In the genomic region with DNA sequence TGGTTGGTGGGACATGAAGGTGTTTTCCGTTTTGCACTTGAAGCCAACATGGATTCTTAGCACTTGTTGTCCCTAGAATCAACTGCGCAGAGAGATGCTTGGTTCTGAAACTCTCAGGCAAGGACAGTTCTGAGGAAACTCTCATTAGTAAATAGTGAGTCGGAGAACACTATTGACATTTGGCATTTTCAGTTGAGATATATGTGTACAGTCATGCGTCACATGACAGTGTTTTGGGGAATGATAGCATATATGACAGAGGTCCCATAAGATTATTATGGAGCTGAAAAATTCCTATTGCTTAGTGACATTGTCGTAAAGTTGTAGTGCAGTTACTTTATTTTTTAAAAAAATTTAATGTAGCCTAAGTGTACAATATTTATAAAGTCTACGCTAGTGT, we compare ENCODE assay signal across 31 cellular contexts. TPM values are rescaled to one million over a fixed set of nuclear protein-coding genes. Genes with fewer than 3 reads are reported as not detected.
DNase-seq lines count a peak whose midpoint lies in the region; ATAC-seq and TF ChIP-seq lines count a peak whose summit lies in the region.
"Had no signal": no experiment of that assay in that cellular context is flagged by ENCODE, and none has a peak within 500 bp of the region (broad histone marks: within the 10 kb centered on the region; RNA-seq: fewer than 3 reads in every experiment).

No MANE protein-coding gene starts in this region.

- no TSS peak for BruUV-seq in IMR-90 (replicated peaks; lab: Mats Ljungman, UMichigan)

- no peaks in the 10 kb centered on the region for H3K36me3 ChIP-seq in IMR-90 (ENCODE audit: control insufficient read depth, insufficient read depth, low read length)
- H3K36me3 ChIP-seq: ascending aorta, lower lobe of right lung, neutrophil, sigmoid colon had no signal

- H3K4me3 Mint-ChIP-seq in activated T-cell treated with anti-CD3 and anti-CD28 coated beads, Interleukin-2, amount 50 U/mL, for 24 hours: no peak overlapping the region
- no peak overlapping the region for H3K4me3 Mint-ChIP-seq in stimulated activated effector memory CD8-positive, alpha-beta T cell treated with anti-CD3 and anti-CD28 coated beads, Interleukin-12 subunit alpha, Interleukin-12 subunit beta, amount 100 ng/mL, for 72 hours
- H3K4me3 Mint-ChIP-seq: H9, type B pancreatic cell had no signal

- H3K4me1 ChIP-seq in IMR-90 (ENCODE audit: control insufficient read depth, insufficient read depth, low read length): peaks cover 17% of the 10 kb centered on the region

- ATAC-seq in IMR-90 (ENCODE audit: low read depth): no peak
- no peak for ATAC-seq in stimulated activated effector memory CD8-positive, alpha-beta T cell treated with anti-CD3 and anti-CD28 coated beads, Interleukin-12 subunit alpha, Interleukin-12 subunit beta, amount 100 ng/mL, for 72 hours
- ATAC-seq: lower lobe of right lung, mucosa of descending colon had no signal

- peak overlapping the region; percentile 87 for H3K27ac Mint-ChIP-seq in activated T-cell treated with anti-CD3 and anti-CD28 coated beads, Interleukin-2, amount 50 U/mL, for 24 hours
- peak overlapping the region; percentile 87 for H3K27ac Mint-ChIP-seq in stimulated activated effector memory CD8-positive, alpha-beta T cell treated with anti-CD3 and anti-CD28 coated beads, Interleukin-12 subunit alpha, Interleukin-12 subunit beta, amount 100 ng/mL, for 72 hours
- H3K27ac Mint-ChIP-seq: H9, progenitor cell of endocrine pancreas, type B pancreatic cell had no signal

- H2BK15ac ChIP-seq in IMR-90 (ENCODE audit: low read depth, low read length): 0 out of 3 replicates have a peak overlapping the region, but pooled peaks have one; percentile 41

- H3K4ac ChIP-seq in IMR-90 (ENCODE audit: low read depth, low read length): peak overlapping the region; percentile 36; the same call in 1 of the 2 replicates

- H3K4me3 ChIP-seq in IMR-90 (ENCODE audit: insufficient read depth, low read depth, low read length): no peak overlapping the region
- H3K4me3 ChIP-seq: ascending aorta, dorsolateral prefrontal cortex, lower lobe of right lung, mucosa of descending colon, sigmoid colon had no signal

- H3K27me3 Mint-ChIP-seq in activated T-cell treated with anti-CD3 and anti-CD28 coated beads, Interleukin-2, amount 50 U/mL, for 24 hours: no peaks in the 10 kb centered on the region

- dilution Hi-C loops in IMR-90 (cut with HindIII; ENCODE audit: low sequenced_read_pairs, unreplicated experiment): no loop called here

- H4K20me1 ChIP-seq in IMR-90 (ENCODE audit: insufficient read depth, low read length): peaks cover 25% of the 10 kb centered on the region; the same call in 1 of the 2 replicates

- no peak for DNase-seq in activated T-cell treated with anti-CD3 and anti-CD28 coated beads, Interleukin-2, amount 50 U/mL, for 24 hours
- no peak for DNase-seq in activated T-cell treated with anti-CD3 and anti-CD28 coated beads, Interleukin-2, amount 50 U/mL, for 1 hour
- peak; percentile 24 for DNase-seq in IMR-90
- no peak for DNase-seq in stimulated activated effector memory CD8-positive, alpha-beta T cell treated with anti-CD3 and anti-CD28 coated beads, Interleukin-12 subunit alpha, Interleukin-12 subunit beta, amount 100 ng/mL, for 72 hours (ENCODE audit: low spot score in 2 of 2)
- no peak for DNase-seq in central memory CD4-positive, alpha-beta T cell
- no peak for DNase-seq in RKO (ENCODE audit: low spot score)
- DNase-seq in stimulated activated CD4-positive, alpha-beta T cell treated with anti-CD3 and anti-CD28 coated beads, Interleukin-4, amount 100 ng/mL, for 24 hours: no peak
- DNase-seq: activated CD4-positive, alpha-beta T cell treated with anti-CD3 and anti-CD28 coated beads, Interleukin-2, amount 50 U/mL, for 1 hour; activated CD8-positive, alpha-beta memory T cell treated with anti-CD3 and anti-CD28 coated beads, Interleukin-2, amount 50 U/mL, for 48 hours; activated gamma-delta T cell; AML-193; Calu3; cerebellar nuclear complex; dorsolateral prefrontal cortex; H9; kidney; mucosa of descending colon; NCI-H1092; NCI-H187; RPMI8226; sigmoid colon; stimulated activated CD4-positive, alpha-beta T cell treated with anti-CD3 and anti-CD28 coated beads, Interleukin-15, amount 100 ng/mL, for 24 hours had no signal

- no peaks in the 10 kb centered on the region for H3K36me3 Mint-ChIP-seq in activated T-cell treated with anti-CD3 and anti-CD28 coated beads, Interleukin-2, amount 50 U/mL, for 24 hours (ENCODE audit: low read depth)
- no peaks in the 10 kb centered on the region for H3K36me3 Mint-ChIP-seq in stimulated activated effector memory CD8-positive, alpha-beta T cell treated with anti-CD3 and anti-CD28 coated beads, Interleukin-12 subunit alpha, Interleukin-12 subunit beta, amount 100 ng/mL, for 72 hours

- TF ChIP-seq POLR2A in IMR-90 (IDR thresholded peaks at IDR 0.05; ENCODE audit: low read depth, low read length): no peak

- H3K14ac ChIP-seq in IMR-90 (replicated peaks; ENCODE audit: low read depth, low read length): no peak overlapping the region

- 92% methylated on average over 4 of the region's 6 CpGs; no CpG with 5 or more reads in 1 of the 2 experiments for WGBS in IMR-90 (ENCODE audit: extremely low coverage in 2 of 2, insufficient read length in 1 of 2), 2 experiments

- intact Hi-C loops in IMR-90 (cut with micrococcal nuclease): no loop called here

- H3K9me3 ChIP-seq in IMR-90 (ENCODE audit: control insufficient read depth, insufficient read depth, low read length): no peaks in the 10 kb centered on the region; the same call in 1 of the 2 replicates
- H3K9me3 ChIP-seq: ascending aorta, lower lobe of right lung, mucosa of descending colon, neutrophil, sigmoid colon had no signal

- H3K23ac ChIP-seq in IMR-90 (ENCODE audit: low read depth, low read length): no peak overlapping the region

- no peak overlapping the region for H2BK20ac ChIP-seq in IMR-90 (ENCODE audit: low read depth, low read length)

- no peak overlapping the region; the same call in 1 of the 2 replicates for H2AK5ac ChIP-seq in IMR-90 (ENCODE audit: low read depth, low read length)

- H3K4me2 ChIP-seq in IMR-90 (ENCODE audit: low read depth, low read length): no peak overlapping the region

- H3K4me1 Mint-ChIP-seq in activated T-cell treated with anti-CD3 and anti-CD28 coated beads, Interleukin-2, amount 50 U/mL, for 24 hours (ENCODE audit: low read depth): peaks cover 74% of the 10 kb centered on the region
- H3K4me1 Mint-ChIP-seq in stimulated activated effector memory CD8-positive, alpha-beta T cell treated with anti-CD3 and anti-CD28 coated beads, Interleukin-12 subunit alpha, Interleukin-12 subunit beta, amount 100 ng/mL, for 72 hours: peaks cover 21% of the 10 kb centered on the region

- peak overlapping the region; percentile 2; the same call in 1 of the 2 replicates for H4K5ac ChIP-seq in IMR-90 (ENCODE audit: low read depth, low read length)

- in situ Hi-C loops in IMR-90 (cut with MboI; ENCODE audit: low sequenced_read_pairs): no loop called here

- H2AK9ac ChIP-seq in IMR-90 (replicated peaks; ENCODE audit: low read depth, low read length, poor library complexity): no peak overlapping the region

- no peak overlapping the region for H3K56ac ChIP-seq in IMR-90 (ENCODE audit: extremely low read depth, insufficient read depth, low read length)

- H4K91ac ChIP-seq in IMR-90 (ENCODE audit: insufficient read depth, low read depth, low read length): 0 out of 2 replicates have a peak overlapping the region, but pooled peaks have one; percentile 12

- peaks cover 18% of the 10 kb centered on the region for H3K9me1 ChIP-seq in IMR-90 (ENCODE audit: insufficient read depth, low read length)

- no peak overlapping the region for H3K18ac ChIP-seq in IMR-90 (ENCODE audit: low read depth, low read length)

- no peak overlapping the region for H2AFZ ChIP-seq in IMR-90 (replicated peaks; ENCODE audit: low read length, poor library complexity)

- no peaks in the 10 kb centered on the region for H3K9me3 Mint-ChIP-seq in activated T-cell treated with anti-CD3 and anti-CD28 coated beads, Interleukin-2, amount 50 U/mL, for 24 hours
- H3K9me3 Mint-ChIP-seq in stimulated activated effector memory CD8-positive, alpha-beta T cell treated with anti-CD3 and anti-CD28 coated beads, Interleukin-12 subunit alpha, Interleukin-12 subunit beta, amount 100 ng/mL, for 72 hours: no peaks in the 10 kb centered on the region
- H3K9me3 Mint-ChIP-seq: T-helper 1 cell treated with Interleukin-12 subunit alpha and Interleukin-12 subunit beta and Interleukin-4 antibody, amounts not matched to agents 30 μg/mL and 1 μg/mL, for 36 hours; type B pancreatic cell had no signal

- TF ChIP-seq CTCF in IMR-90 (conservative IDR thresholded peaks at IDR 0.05; ENCODE audit: low read depth, low read length): no peak

- TF ChIP-seq RAD21 in IMR-90 (IDR thresholded peaks at IDR 0.05; ENCODE audit: low read length): no peak

- CTCF ChIA-PET in IMR-90 (lab: Yijun Ruan, JAX): no interaction called here

- H2BK120ac ChIP-seq in IMR-90 (ENCODE audit: low read depth, low read length): no peak overlapping the region

- no peak overlapping the region for H4K8ac ChIP-seq in IMR-90 (ENCODE audit: low read depth in 2 of 2, low read length in 2 of 2)

- H3K27ac ChIP-seq in IMR-90 (ENCODE audit: insufficient read depth, low read length): no peak overlapping the region
- H3K27ac ChIP-seq in angular gyrus (ENCODE audit: low read depth, low read length): peak overlapping the region; percentile 8
- H3K27ac ChIP-seq: ascending aorta, lower lobe of right lung, neutrophil, sigmoid colon had no signal

- H3K27me3 ChIP-seq in IMR-90 (ENCODE audit: control insufficient read depth, insufficient read depth, low read length): no peaks in the 10 kb centered on the region
- H3K27me3 ChIP-seq: dorsolateral prefrontal cortex had no signal

- POLR2A ChIA-PET in IMR-90 (lab: Charles Lee; ENCODE audit: unreplicated experiment): no interaction called here

- peaks cover 19 to 90% of the 10 kb centered on the region in 2 experiments for H3K79me1 ChIP-seq in IMR-90 (ENCODE audit: low read depth in 1 of 2, low read length in 2 of 2)

- no peak overlapping the region for H2BK5ac ChIP-seq in IMR-90 (ENCODE audit: low read depth, low read length, poor library complexity, severe bottlenecking)

- H3K9ac ChIP-seq in IMR-90 (ENCODE audit: low read depth, low read length): no peak overlapping the region

TF ChIP-seq in IMR-90, 13 proteins besides CTCF, POLR2A, EP300 and RAD21 (continues in another document):
- no peak for TF ChIP-seq CHD1 (IDR thresholded peaks at IDR 0.05; ENCODE audit: low read depth, low read length)

RNA-seq across cellular contexts. Expression of gene APBA2, which starts 5.8 kb away (rescaled TPM):
- 27.8 and 33.0 TPM in 2 replicates for total RNA-seq in IMR-90 (2012; rRNA removed)
- polyA plus RNA-seq in IMR-90 (2012; rRNA removed): 21.7 and 26.5 TPM in 2 replicates
- polyA plus RNA-seq in IMR-90 (2012; cell fraction: cytosol; rRNA removed): 14.7 and 25.1 TPM in 2 replicates
- 35.8 and 49.9 TPM in 2 replicates for polyA plus RNA-seq in IMR-90 (2012; cell fraction: nucleus; rRNA removed; ENCODE audit: low replicate concordance)
- total RNA-seq: Calu3 had no signal

RNA-seq across cellular contexts. Expression of gene GOLGA6L7, which starts 43.1 kb away (rescaled TPM):
- not detected in 2 replicates for total RNA-seq in IMR-90 (2012; rRNA removed)
- not detected in 2 replicates for polyA plus RNA-seq in IMR-90 (2012; rRNA removed)
- polyA plus RNA-seq in IMR-90 (2012; cell fraction: cytosol; rRNA removed): not detected in 2 replicates
- polyA plus RNA-seq in IMR-90 (2012; cell fraction: nucleus; rRNA removed; ENCODE audit: low replicate concordance): not detected in 2 replicates
- total RNA-seq: ascending aorta, Calu3, H9, kidney, lower lobe of right lung, mucosa of descending colon, progenitor cell of endocrine pancreas, sigmoid colon, SK-MEL-5, subcutaneous adipose tissue had no signal
